In the genomic region with DNA sequence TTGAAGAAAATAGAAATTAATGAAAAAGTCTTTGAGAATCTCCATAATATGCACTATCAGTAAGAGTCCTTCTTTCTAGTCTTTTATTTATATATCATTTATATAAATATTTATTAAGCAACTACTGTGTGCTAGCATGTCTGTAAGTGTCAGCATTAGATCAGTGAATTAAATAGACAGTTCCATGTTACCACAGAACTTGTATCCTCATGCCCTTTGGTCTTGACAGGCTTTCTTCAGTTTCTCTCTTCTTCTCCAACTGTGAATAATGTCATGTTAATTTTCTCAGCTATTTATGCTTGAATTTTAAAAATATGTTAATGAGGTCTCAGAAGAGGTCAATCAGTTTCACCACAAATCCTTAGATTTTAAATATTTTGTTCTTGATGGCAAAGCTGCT, we compare ENCODE assay signal across 16 cellular contexts.
DNase-seq lines count a peak whose midpoint lies in the region; ATAC-seq and TF ChIP-seq lines count a peak whose summit lies in the region.
"Had no signal": no experiment of that assay in that cellular context is flagged by ENCODE, and none has a peak within 500 bp of the region (broad histone marks: within the 10 kb centered on the region; RNA-seq: fewer than 3 reads in every experiment).

No MANE protein-coding gene starts in this region.

- H3K79me2 ChIP-seq in GM23338 (replicated peaks; ENCODE audit: insufficient read depth) = no peaks in the 10 kb centered on the region
- no peaks in the 10 kb centered on the region for H3K79me2 ChIP-seq in PC-3 (ENCODE audit: low read length)
- no peaks in the 10 kb centered on the region for H3K79me2 ChIP-seq in smooth muscle cell (ENCODE audit: low read depth)

- H3F3A ChIP-seq in GM23338 (replicated peaks; ENCODE audit: low read depth) (no peaks in the 10 kb centered on the region), PC-3 (ENCODE audit: low read length, unreplicated experiment) (no peaks in the 10 kb centered on the region), smooth muscle cell (ENCODE audit: low read depth) (no peaks in the 10 kb centered on the region)

- BruUV-seq in PC-3 (replicated peaks; lab: Mats Ljungman, UMichigan) = no TSS peak

- H3K27ac ChIP-seq in GM23338 (ENCODE audit: low read depth) (no peak overlapping the region), PC-3 (ENCODE audit: low read length) (no peak overlapping the region), foreskin keratinocyte (peak overlapping the region; percentile 57), smooth muscle cell (ENCODE audit: low read depth) (no peak overlapping the region), SJCRH30 (no peak overlapping the region)
- H3K27ac ChIP-seq: A549 had no signal

- H3K9me3 Mint-ChIP-seq in GM23338 = no peaks in the 10 kb centered on the region; the same call in 2 of the 3 replicates
- no peaks in the 10 kb centered on the region for H3K9me3 Mint-ChIP-seq in type B pancreatic cell

- intact Hi-C loops in PC-3 (cut with micrococcal nuclease) = no loop called here

- peak overlapping the region; percentile 68 for H3K27ac Mint-ChIP-seq in GM23338
- H3K27ac Mint-ChIP-seq in type B pancreatic cell = no peak overlapping the region
- H3K27ac Mint-ChIP-seq: CD14-positive monocyte; CD8-positive, alpha-beta T cell had no signal

- no peaks in the 10 kb centered on the region for H3K36me3 ChIP-seq in GM23338 (ENCODE audit: insufficient read depth)
- H3K36me3 ChIP-seq in PC-3 (ENCODE audit: low read depth, low read length) = no peaks in the 10 kb centered on the region
- H3K36me3 ChIP-seq in smooth muscle cell (ENCODE audit: low read depth) = no peaks in the 10 kb centered on the region
- H3K36me3 ChIP-seq in SJCRH30 = no peaks in the 10 kb centered on the region

- H3K27me3 Mint-ChIP-seq in GM23338 (ENCODE audit: insufficient read depth, low read depth, poor library complexity) (no peaks in the 10 kb centered on the region), type B pancreatic cell (no peaks in the 10 kb centered on the region)

- H3K4me3 Mint-ChIP-seq in GM23338 (no peak overlapping the region), type B pancreatic cell (no peak overlapping the region)
- H3K4me3 Mint-ChIP-seq: CD14-positive monocyte; CD8-positive, alpha-beta T cell; H9 had no signal

- H3K4me3 ChIP-seq in GM23338 = no peak overlapping the region
- no peak overlapping the region for H3K4me3 ChIP-seq in PC-3 (ENCODE audit: low read length)
- H3K4me3 ChIP-seq in smooth muscle cell = no peak overlapping the region
- no peak overlapping the region for H3K4me3 ChIP-seq in SJCRH30
- H3K4me3 ChIP-seq: A549 had no signal

- H4K20me1 ChIP-seq in GM23338 (replicated peaks; ENCODE audit: insufficient read depth) (no peaks in the 10 kb centered on the region), PC-3 (ENCODE audit: low read length) (no peaks in the 10 kb centered on the region), smooth muscle cell (ENCODE audit: low read depth) (no peaks in the 10 kb centered on the region)

- H3K36me3 Mint-ChIP-seq in GM23338 (ENCODE audit: low read depth) (no peaks in the 10 kb centered on the region), type B pancreatic cell (no peaks in the 10 kb centered on the region)
- H3K36me3 Mint-ChIP-seq: CD14-positive monocyte; CD8-positive, alpha-beta T cell had no signal

- H3K27me3 ChIP-seq in GM23338 (ENCODE audit: insufficient read depth) (no peaks in the 10 kb centered on the region), PC-3 (ENCODE audit: low read length) (no peaks in the 10 kb centered on the region), foreskin keratinocyte (no peaks in the 10 kb centered on the region), smooth muscle cell (ENCODE audit: low read depth) (no peaks in the 10 kb centered on the region), SJCRH30 (no peaks in the 10 kb centered on the region)

- no peak for TF ChIP-seq CTCF in GM23338 (conservative IDR thresholded peaks at IDR 0.05; ENCODE audit: low read depth in 2 of 2)
- TF ChIP-seq CTCF in PC-3 (conservative IDR thresholded peaks at IDR 0.05; ENCODE audit: low read depth, low read length) = no peak
- no peak for TF ChIP-seq CTCF in foreskin keratinocyte (conservative IDR thresholded peaks at IDR 0.05)
- TF ChIP-seq CTCF in smooth muscle cell (IDR thresholded peaks at IDR 0.05; ENCODE audit: borderline replicate concordance, insufficient read depth, poor library complexity, severe bottlenecking) = no peak
- TF ChIP-seq CTCF in type B pancreatic cell (conservative IDR thresholded peaks at IDR 0.05) = no peak

- H3K9me2 ChIP-seq in GM23338 (ENCODE audit: insufficient read depth) (no peaks in the 10 kb centered on the region), PC-3 (replicated peaks; ENCODE audit: low read length) (no peaks in the 10 kb centered on the region)

- H3K9me3 ChIP-seq in PC-3 (ENCODE audit: low read length) = no peaks in the 10 kb centered on the region
- H3K9me3 ChIP-seq in smooth muscle cell (replicated peaks; ENCODE audit: low read depth) = no peaks in the 10 kb centered on the region
- no peaks in the 10 kb centered on the region for H3K9me3 ChIP-seq in SJCRH30 (replicated peaks)
- H3K9me3 ChIP-seq: A549 had no signal

- POLR2A ChIA-PET in PC-3 (lab: Charles Lee; ENCODE audit: unreplicated experiment) = no interaction called here

- ATAC-seq in GM23338 = no peak
- no peak for ATAC-seq in PC-3
- ATAC-seq in foreskin keratinocyte = no peak
- ATAC-seq: A549; CD8-positive, alpha-beta T cell; HepG2 had no signal

- H3K9ac ChIP-seq in PC-3 (ENCODE audit: low read length) (no peak overlapping the region), smooth muscle cell (ENCODE audit: low read depth) (no peak overlapping the region)

- H3K4me1 Mint-ChIP-seq in GM23338 (peaks cover 6% of the 10 kb centered on the region), type B pancreatic cell (ENCODE audit: unreplicated experiment) (no peaks in the 10 kb centered on the region)
- H3K4me1 Mint-ChIP-seq: CD14-positive monocyte had no signal

- H3K4me1 ChIP-seq in GM23338 (ENCODE audit: insufficient read depth) (peaks cover 6% of the 10 kb centered on the region; the same call in 1 of the 2 replicates), PC-3 (ENCODE audit: insufficient read depth, low read length) (no peaks in the 10 kb centered on the region), foreskin keratinocyte (peaks cover 20% of the 10 kb centered on the region), smooth muscle cell (ENCODE audit: low read depth) (no peaks in the 10 kb centered on the region), SJCRH30 (no peaks in the 10 kb centered on the region)
- H3K4me1 ChIP-seq: A549 had no signal

- H3K4me2 ChIP-seq in GM23338 (no peak overlapping the region), PC-3 (ENCODE audit: low read length) (no peak overlapping the region), smooth muscle cell (no peak overlapping the region)
- H3K4me2 ChIP-seq: A549 had no signal

- CTCF ChIA-PET in PC-3 (lab: Charles Lee) = no interaction called here

- DNase-seq in GM23338 (ENCODE audit: low spot score) (no peak), PC-3 (no peak), foreskin keratinocyte (peak; percentile 36 to 60), smooth muscle cell (lab: John Stamatoyannopoulos, UW; ENCODE audit: unreplicated experiment) (no peak), type B pancreatic cell (ENCODE audit: extremely low spot score, unreplicated experiment) (no peak), SJCRH30 (no peak), EL (no peak)
- DNase-seq: CD8-positive, alpha-beta T cell; COR-L47; DMS153; DMS79 treated with DMSO at 0.1 percent for 48 hours; GOT3; H9 had no signal

- H2AFZ ChIP-seq in GM23338 = no peak overlapping the region
- H2AFZ ChIP-seq in PC-3 (ENCODE audit: low read length) = 0 out of 2 replicates have a peak overlapping the region, but pooled peaks have one; percentile 34
- peak overlapping the region; percentile 48 for H2AFZ ChIP-seq in smooth muscle cell (ENCODE audit: low read depth)

TF ChIP-seq in GM23338, 12 proteins besides CTCF, POLR2A, EP300 and RAD21 (continues in another document):
- TF ChIP-seq REST (IDR thresholded peaks at IDR 0.05; ENCODE audit: unreplicated experiment) (no peak), ZNF114 (CRISPR knock-in tag; IDR thresholded peaks at IDR 0.05) (no peak), ZNF331 (CRISPR knock-in tag; IDR thresholded peaks at IDR 0.05; ENCODE audit: low read depth) (no peak), CREB1 (CRISPR knock-in tag; IDR thresholded peaks at IDR 0.05; ENCODE audit: low read depth) (no peak), JUNB (IDR thresholded peaks at IDR 0.05; ENCODE audit: unreplicated experiment) (no peak), EZH2phosphoT487 (IDR thresholded peaks at IDR 0.05; ENCODE audit: unreplicated experiment) (no peak), STAT1 (IDR thresholded peaks at IDR 0.05; ENCODE audit: unreplicated experiment) (no peak), POLR2AphosphoS5 (IDR thresholded peaks at IDR 0.05; ENCODE audit: low read depth) (no peak)

Comparison
In these comparisons a context has a peak if more than half of its experiments do, and no peak if none do; other contexts are left out.
1. DNase-seq: peak in foreskin keratinocyte (2 of 2); none in GM23338 (single experiment), PC-3 (single experiment), smooth muscle cell (single experiment), type B pancreatic cell (single experiment), SJCRH30 (0 of 2) and EL (single experiment).